Comparison of ENCODE assay signal across 20 cellular contexts in the genomic region with DNA sequence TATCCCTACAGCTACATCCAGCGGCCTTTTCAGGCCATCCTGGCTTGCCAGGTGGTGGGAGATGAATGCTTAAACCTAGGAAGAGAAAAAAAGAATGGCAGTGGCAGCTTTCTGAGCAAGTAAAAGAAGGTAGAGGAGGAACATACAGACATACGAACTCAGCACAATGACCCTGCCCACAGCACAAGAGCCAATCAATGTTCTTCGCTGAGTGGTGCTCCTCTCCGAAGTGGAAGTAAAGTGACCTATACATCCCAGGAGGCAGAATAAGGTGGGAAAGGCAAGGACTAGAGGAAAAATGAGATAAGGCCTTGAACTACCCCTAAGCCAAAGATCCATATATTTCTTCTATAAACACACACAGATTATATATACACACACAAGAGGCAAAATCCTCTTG. TPM values are rescaled to one million over a fixed set of nuclear protein-coding genes. Genes with fewer than 3 reads are reported as not detected.
DNase-seq lines count a peak whose midpoint lies in the region; ATAC-seq and TF ChIP-seq lines count a peak whose summit lies in the region.
"Had no signal": no experiment of that assay in that cellular context is flagged by ENCODE, and none has a peak within 500 bp of the region (broad histone marks: within the 10 kb centered on the region; RNA-seq: fewer than 3 reads in every experiment).

No MANE protein-coding gene starts in this region.

- H4K20me1 ChIP-seq in BLaER1 (peaks cover 69% of the 10 kb centered on the region), hepatocyte (ENCODE audit: insufficient read depth, poor library complexity, severe bottlenecking) (no peaks in the 10 kb centered on the region)

- intact Hi-C loops in thyroid gland (cut with DNase I): no loop called here

- H2AFZ ChIP-seq in hepatocyte: no peak overlapping the region

- H3K4me3 ChIP-seq in BLaER1 (no peak overlapping the region), adipocyte (ENCODE audit: low read length) (peak overlapping the region; percentile 19), hepatocyte (no peak overlapping the region), skeletal muscle tissue (ENCODE audit: low read length in 3 of 3) (no peak overlapping the region), thyroid gland (replicated peaks in 1 of 3) (no peak overlapping the region)
- H3K4me3 ChIP-seq: SJCRH30 had no signal

- peaks cover 56% of the 10 kb centered on the region for H3K79me2 ChIP-seq in hepatocyte

- DNase-seq in adipocyte (ENCODE audit: low read depth) (no peak), hepatocyte (ENCODE audit: low spot score) (no peak), thyroid gland (no peak), DMS79 treated with DMSO at 0.1 percent for 48 hours (lab: John Stamatoyannopoulos, UW) (no peak), NCI-H345 (lab: John Stamatoyannopoulos, UW) (no peak)
- DNase-seq: activated B cell treated with CpG ODN at 0.5 μM for 24 hours; activated CD8-positive, alpha-beta memory T cell treated with anti-CD3 and anti-CD28 coated beads for 24 hours; brain microvascular endothelial cell; dermis blood vessel endothelial cell; DND-41; NCI-H1436; NCI-H748 treated with DMSO at 0.1 percent for 48 hours; OCI-M1; SJCRH30; stimulated activated naive CD8-positive, alpha-beta T cell treated with anti-CD3 and anti-CD28 coated beads, Interleukin-15, Interleukin-2, amounts not matched to agents 100 U/mL and 50 U/mL, for 24 hours; T-helper 17 cell had no signal

- H3K36me3 ChIP-seq in BLaER1 (0 out of 2 replicates have a peak, but pooled peaks cover 4% of the 10 kb centered on the region), adipocyte (ENCODE audit: control insufficient read depth, insufficient read depth, low read length, severe bottlenecking) (no peaks in the 10 kb centered on the region), hepatocyte (replicated peaks; ENCODE audit: insufficient read depth, low read depth) (no peaks in the 10 kb centered on the region), skeletal muscle tissue (ENCODE audit: control insufficient read depth in 3 of 3, insufficient read depth in 3 of 3, low read length in 3 of 3) (no peaks in the 10 kb centered on the region), thyroid gland (no peaks in the 10 kb centered on the region)
- H3K36me3 ChIP-seq: brain microvascular endothelial cell, SJCRH30 had no signal

- no peaks in the 10 kb centered on the region for H3K27me3 ChIP-seq in BLaER1
- H3K27me3 ChIP-seq in adipocyte (replicated peaks; ENCODE audit: control insufficient read depth, insufficient read depth, low read length): no peaks in the 10 kb centered on the region
- no peaks in the 10 kb centered on the region for H3K27me3 ChIP-seq in hepatocyte
- no peaks in the 10 kb centered on the region for H3K27me3 ChIP-seq in skeletal muscle tissue (ENCODE audit: control insufficient read depth in 3 of 3, insufficient read depth in 3 of 3, low read length in 3 of 3)
- no peaks in the 10 kb centered on the region for H3K27me3 ChIP-seq in thyroid gland
- H3K27me3 ChIP-seq: brain microvascular endothelial cell, SJCRH30 had no signal

- 93% methylated on average over 4 of the region's 4 CpGs for WGBS in hepatocyte (ENCODE audit: low lambda C conversion rate, missing lambda C conversion rate)
- WGBS in thyroid gland, 2 donors: 90 to 95% methylated on average over 4 of the region's 4 CpGs

- H3K9ac ChIP-seq in BLaER1: no peak overlapping the region
- peak overlapping the region; percentile 62 for H3K9ac ChIP-seq in adipocyte (ENCODE audit: low read length)
- H3K9ac ChIP-seq in skeletal muscle tissue (ENCODE audit: low read depth in 1 of 3, low read length in 3 of 3): no peak overlapping the region

- H3K4me1 ChIP-seq in BLaER1: peaks cover 15% of the 10 kb centered on the region
- peaks cover 59% of the 10 kb centered on the region for H3K4me1 ChIP-seq in adipocyte (ENCODE audit: control insufficient read depth, insufficient read depth, low read length)
- H3K4me1 ChIP-seq in hepatocyte (ENCODE audit: insufficient read depth): no peaks in the 10 kb centered on the region
- H3K4me1 ChIP-seq in skeletal muscle tissue (ENCODE audit: control insufficient read depth in 3 of 3, insufficient read depth in 3 of 3, low read length in 3 of 3): peaks cover 29 to 40% (median 35%) of the 10 kb centered on the region in 3 donors
- peaks cover 0 to 16% of the 10 kb centered on the region in 2 donors for H3K4me1 ChIP-seq in thyroid gland

- 0 out of 2 replicates have a peak overlapping the region, but pooled peaks have one; percentile 9 for H3K4me2 ChIP-seq in BLaER1
- no peak overlapping the region for H3K4me2 ChIP-seq in hepatocyte

- no peak for TF ChIP-seq CTCF in hepatocyte (IDR thresholded peaks at IDR 0.05; ENCODE audit: poor library complexity)
- no peak for TF ChIP-seq CTCF in thyroid gland (IDR thresholded peaks at IDR 0.05)

- no peak for TF ChIP-seq POLR2A in thyroid gland (IDR thresholded peaks at IDR 0.05)

- H3K27ac ChIP-seq in BLaER1: no peak overlapping the region
- H3K27ac ChIP-seq in hepatocyte: peak overlapping the region; percentile 19
- H3K27ac ChIP-seq in skeletal muscle tissue (ENCODE audit: low read depth, low read length): peak overlapping the region; percentile 21
- H3K27ac ChIP-seq in thyroid gland: no peak overlapping the region
- H3K27ac ChIP-seq: brain microvascular endothelial cell had no signal

- ATAC-seq in GM19023 (IDR thresholded peaks at IDR 0.05; ENCODE audit: unreplicated experiment): no peak
- ATAC-seq: HepG2; stimulated activated naive CD8-positive, alpha-beta T cell treated with anti-CD3 and anti-CD28 coated beads, Interleukin-15, Interleukin-2, amounts not matched to agents 100 U/mL and 50 U/mL, for 24 hours; T-helper 17 cell had no signal

- peaks cover 10% of the 10 kb centered on the region; the same call in 1 of the 2 replicates for H3K9me3 ChIP-seq in BLaER1
- H3K9me3 ChIP-seq in adipocyte (ENCODE audit: control insufficient read depth, low read length): no peaks in the 10 kb centered on the region
- H3K9me3 ChIP-seq in hepatocyte (ENCODE audit: low read depth): no peaks in the 10 kb centered on the region
- H3K9me3 ChIP-seq in skeletal muscle tissue (ENCODE audit: control insufficient read depth in 3 of 3, low read length in 3 of 3): no peaks in the 10 kb centered on the region
- H3K9me3 ChIP-seq in thyroid gland: no peaks in the 10 kb centered on the region
- H3K9me3 ChIP-seq: SJCRH30 had no signal

- no peaks in the 10 kb centered on the region for H3K9me2 ChIP-seq in hepatocyte (replicated peaks; ENCODE audit: insufficient read depth)

RNA-seq across cellular contexts. Expression of a gene that starts 28.7 kb away (rescaled TPM):
- 5.7 and 6.4 TPM in 2 replicates for total RNA-seq in hepatocyte
- 2.1 and 3.3 TPM in 2 replicates for polyA plus RNA-seq in hepatocyte
- 8.9 TPM for total RNA-seq in skeletal muscle tissue
- total RNA-seq in thyroid gland: 10 to 100 TPM; 10.0 to 18.2 (median 13.2) TPM

Comparison
In these comparisons a context has a peak if more than half of its experiments do, and no peak if none do; other contexts are left out.
1. H3K27ac ChIP-seq: peak in hepatocyte (single experiment) and skeletal muscle tissue (single experiment); none in BLaER1 (single experiment) and thyroid gland (0 of 3).